Comparison of ENCODE assay signal across 9 cellular contexts in the genomic region with DNA sequence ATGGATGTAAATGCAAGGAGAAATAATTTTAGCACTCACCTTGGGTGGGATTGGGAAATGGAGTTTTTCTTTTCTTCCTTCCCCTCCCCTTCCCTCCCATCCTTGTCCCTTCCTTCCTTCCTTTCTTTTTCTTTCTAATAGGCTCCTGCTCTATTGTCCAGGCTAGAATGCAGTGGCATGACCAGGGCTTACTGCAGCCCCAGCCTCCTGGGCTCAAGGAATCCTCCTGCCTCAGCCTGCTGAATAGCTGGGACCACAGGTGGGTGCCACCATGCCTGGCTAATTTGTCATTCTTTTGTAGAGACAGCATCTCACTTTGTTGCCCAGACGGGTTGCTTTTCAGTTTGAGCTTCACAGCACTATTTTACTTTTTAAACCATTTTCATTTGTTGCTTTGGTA. TPM values are rescaled to one million over a fixed set of nuclear protein-coding genes. Genes with fewer than 3 reads are reported as not detected.
"Had no signal": no experiment of that assay in that cellular context is flagged by ENCODE, and none has a peak within 500 bp of the region (broad histone marks: within the 10 kb centered on the region; RNA-seq: fewer than 3 reads in every experiment).

No MANE protein-coding gene starts in this region.

- H3K36me3 ChIP-seq: HAP-1 had no signal

- H3K36me3 Mint-ChIP-seq: IgD-negative memory B cell had no signal

- H3K27ac Mint-ChIP-seq: IgD-negative memory B cell had no signal

- H3K4me3 Mint-ChIP-seq: IgD-negative memory B cell had no signal

- H3K4me1 ChIP-seq: HAP-1 had no signal

- DNase-seq: GOT3, KBM-7 had no signal

- H3K9me3 ChIP-seq: HAP-1 had no signal

- H3K9ac ChIP-seq: KMS-11 had no signal

- H3K4me2 ChIP-seq: KMS-11 had no signal

- H3K9me3 Mint-ChIP-seq: IgD-negative memory B cell had no signal

- H3K27ac ChIP-seq: KMS-11 had no signal

- FAIRE-seq: H54, HTR-8/SVneo had no signal

- ATAC-seq: HCT116 had no signal

- H3K4me3 ChIP-seq: HAP-1 had no signal

- H3K4me1 Mint-ChIP-seq: IgD-negative memory B cell had no signal

RNA-seq across cellular contexts. Expression of a gene that starts 41.9 kb away (rescaled TPM):
- total RNA-seq: HT-29 had no signal
